In genomic region chr11:133833101-133833898, GRCh38 we compare ENCODE assay signal across 1 cellular context.
TF ChIP-seq lines count a peak whose summit lies in the region.

No MANE protein-coding gene starts in this region.

TF ChIP-seq in SK-N-SH, 30 proteins besides CTCF, POLR2A, EP300 and RAD21 (continued from another document):
- TF ChIP-seq ZBTB33 (IDR thresholded peaks at IDR 0.05; ENCODE audit: borderline replicate concordance, low read depth) = no peak
- no peak for TF ChIP-seq TAF1 (IDR thresholded peaks at IDR 0.05; ENCODE audit: borderline replicate concordance, low read depth, low read length)
- no peak for TF ChIP-seq TEAD4 (IDR thresholded peaks at IDR 0.05; ENCODE audit: borderline replicate concordance, insufficient read depth)
